ENCODE assay signal across 40 cellular contexts in the genomic region with DNA sequence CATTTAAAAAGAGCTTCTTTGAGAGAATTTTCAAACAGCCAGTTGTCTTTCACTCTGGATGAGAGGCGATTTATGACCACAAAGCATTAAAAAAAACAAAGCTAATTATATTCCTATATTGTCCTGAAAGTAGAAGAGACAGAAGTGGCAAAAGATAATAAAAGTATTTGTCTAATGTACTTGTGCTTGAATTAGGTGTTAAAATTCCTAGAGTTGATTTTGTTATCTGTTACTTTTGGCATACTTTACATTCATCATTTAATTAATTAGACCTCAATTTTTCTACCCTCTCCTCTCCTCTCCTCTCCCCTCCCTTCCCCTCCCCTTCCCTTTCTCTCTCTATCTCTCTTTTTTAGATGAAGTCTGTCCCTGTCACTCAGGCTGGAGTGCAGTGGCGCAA.
"Had no signal": no experiment of that assay in that cellular context is flagged by ENCODE, and none has a peak within 500 bp of the region (broad histone marks: within the 10 kb centered on the region; RNA-seq: fewer than 3 reads in every experiment).

No MANE protein-coding gene starts in this region.

- H3K9me3 ChIP-seq: adrenal gland, ascending aorta, body of pancreas, breast epithelium had no signal

- H3K27me3 ChIP-seq: adrenal gland, ascending aorta, body of pancreas, brain microvascular endothelial cell, breast epithelium had no signal

- ATAC-seq: activated naive CD4-positive, alpha-beta T cell treated with anti-CD3 and anti-CD28 coated beads, Interleukin-2, amount 50 U/mL, for 72 hours; activated naive CD8-positive, alpha-beta T cell treated with anti-CD3 and anti-CD28 coated beads, Interleukin-2, amount 50 U/mL, for 24 hours; activated T-cell treated with anti-CD3 and anti-CD28 coated beads, Interleukin-2, amount 50 U/mL, for 4 hours; activated T-cell treated with anti-CD3 and anti-CD28 coated beads, Interleukin-2, amount 50 U/mL, for 72 hours; activated T-helper 17 cell treated with anti-CD3 and anti-CD28 coated beads, Interleukin-2, amount 50 U/mL, for 72 hours; body of pancreas had no signal

- H3K36me3 ChIP-seq: adrenal gland, ascending aorta, brain microvascular endothelial cell, breast epithelium, cardiac muscle cell had no signal

- H3K27ac ChIP-seq: adrenal gland, ascending aorta, body of pancreas, brain microvascular endothelial cell, breast epithelium, cardiac muscle cell had no signal

- H3K4me3 ChIP-seq: adrenal gland, ascending aorta, body of pancreas, breast epithelium, cardiac muscle cell had no signal

- H3K4me1 Mint-ChIP-seq: activated naive CD4-positive, alpha-beta T cell treated with anti-CD3 and anti-CD28 coated beads, Interleukin-2, amount 10 ng/mL, durations not matched to agents 7 days and 5 days; activated naive CD4-positive, alpha-beta T cell treated with anti-CD3 and anti-CD28 coated beads, Interleukin-2, amount 50 U/mL, for 24 hours; activated naive CD8-positive, alpha-beta T cell treated with anti-CD3 and anti-CD28 coated beads for 36 hours; activated naive CD8-positive, alpha-beta T cell treated with anti-CD3 and anti-CD28 coated beads, Interleukin-2, amount 10 ng/mL, durations not matched to agents 7 days and 5 days; activated naive CD8-positive, alpha-beta T cell treated with anti-CD3 and anti-CD28 coated beads, Interleukin-2, amount 50 U/mL, for 24 hours; activated T-helper 17 cell treated with anti-CD3 and anti-CD28 coated beads, Interleukin-2, amount 50 U/mL, for 72 hours; brain; central memory CD8-positive, alpha-beta T cell had no signal

- H3K27ac Mint-ChIP-seq: activated naive CD4-positive, alpha-beta T cell treated with anti-CD3 and anti-CD28 coated beads for 36 hours; activated naive CD4-positive, alpha-beta T cell treated with anti-CD3 and anti-CD28 coated beads, Interleukin-2, amount 10 ng/mL, durations not matched to agents 7 days and 5 days; activated naive CD4-positive, alpha-beta T cell treated with anti-CD3 and anti-CD28 coated beads, Interleukin-2, amount 50 U/mL, for 24 hours; activated naive CD4-positive, alpha-beta T cell treated with anti-CD3 and anti-CD28 coated beads, Interleukin-2, amount 50 U/mL, for 72 hours; activated naive CD8-positive, alpha-beta T cell; activated naive CD8-positive, alpha-beta T cell treated with anti-CD3 and anti-CD28 coated beads for 36 hours; activated naive CD8-positive, alpha-beta T cell treated with anti-CD3 and anti-CD28 coated beads, Interleukin-2, amount 10 ng/mL, durations not matched to agents 7 days and 5 days; activated naive CD8-positive, alpha-beta T cell treated with anti-CD3 and anti-CD28 coated beads, Interleukin-2, amount 50 U/mL, for 24 hours; activated T-cell treated with anti-CD3 and anti-CD28 coated beads, Interleukin-2, amount 50 U/mL, for 24 hours; activated T-cell treated with anti-CD3 and anti-CD28 coated beads, Interleukin-2, amount 50 U/mL, for 72 hours; activated T-helper 1 cell treated with anti-CD3 and anti-CD28 coated beads, Interleukin-12 subunit alpha, Interleukin-12 subunit beta, Interleukin-2, Interleukin-4 antibody, amounts not matched to agents 30 ng/mL and 10 ng/mL and 1 ng/mL, durations not matched to agents 14 hours and 24 hours and 36 hours; activated T-helper 17 cell treated with anti-CD3 and anti-CD28 coated beads, Interleukin-2, amount 50 U/mL, for 72 hours; activated T-helper 2 cell treated with anti-CD3 and anti-CD28 coated beads, Interferon-gamma antibody, Interleukin-2, Interleukin-4, amounts not matched to agents 10 μg/mL and 5 μg/mL and 100 μg/mL, durations not matched to agents 14 hours and 24 hours and 36 hours; brain had no signal

- H3K36me3 Mint-ChIP-seq: activated naive CD4-positive, alpha-beta T cell treated with anti-CD3 and anti-CD28 coated beads, Interleukin-2, amount 10 ng/mL, durations not matched to agents 7 days and 5 days; activated naive CD4-positive, alpha-beta T cell treated with anti-CD3 and anti-CD28 coated beads, Interleukin-2, amount 50 U/mL, for 24 hours; activated naive CD4-positive, alpha-beta T cell treated with anti-CD3 and anti-CD28 coated beads, Interleukin-2, amount 50 U/mL, for 72 hours; activated naive CD8-positive, alpha-beta T cell; activated naive CD8-positive, alpha-beta T cell treated with anti-CD3 and anti-CD28 coated beads for 36 hours; activated naive CD8-positive, alpha-beta T cell treated with anti-CD3 and anti-CD28 coated beads, Interleukin-2, amount 10 ng/mL, durations not matched to agents 7 days and 5 days; brain had no signal

- H3K9me3 Mint-ChIP-seq: activated naive CD8-positive, alpha-beta T cell treated with anti-CD3 and anti-CD28 coated beads for 36 hours; activated naive CD8-positive, alpha-beta T cell treated with anti-CD3 and anti-CD28 coated beads, Interleukin-2, amount 10 ng/mL, durations not matched to agents 7 days and 5 days; activated T-helper 2 cell treated with anti-CD3 and anti-CD28 coated beads, Interferon-gamma antibody, Interleukin-2, Interleukin-4, amounts not matched to agents 10 μg/mL and 5 μg/mL and 100 μg/mL, durations not matched to agents 14 hours and 24 hours and 36 hours; brain had no signal

- H3K4me3 Mint-ChIP-seq: activated naive CD4-positive, alpha-beta T cell treated with anti-CD3 and anti-CD28 coated beads for 36 hours; activated naive CD4-positive, alpha-beta T cell treated with anti-CD3 and anti-CD28 coated beads, Interleukin-2, amount 10 ng/mL, durations not matched to agents 7 days and 5 days; activated naive CD4-positive, alpha-beta T cell treated with anti-CD3 and anti-CD28 coated beads, Interleukin-2, amount 50 U/mL, for 24 hours; activated naive CD8-positive, alpha-beta T cell; activated naive CD8-positive, alpha-beta T cell treated with anti-CD3 and anti-CD28 coated beads for 36 hours; activated naive CD8-positive, alpha-beta T cell treated with anti-CD3 and anti-CD28 coated beads, Interleukin-2, amount 10 ng/mL, durations not matched to agents 7 days and 5 days; activated naive CD8-positive, alpha-beta T cell treated with anti-CD3 and anti-CD28 coated beads, Interleukin-2, amount 50 U/mL, for 24 hours; activated T-cell treated with anti-CD3 and anti-CD28 coated beads, Interleukin-2, amount 50 U/mL, for 24 hours; activated T-cell treated with anti-CD3 and anti-CD28 coated beads, Interleukin-2, amount 50 U/mL, for 4 hours; activated T-cell treated with anti-CD3 and anti-CD28 coated beads, Interleukin-2, amount 50 U/mL, for 72 hours; activated T-helper 1 cell treated with anti-CD3 and anti-CD28 coated beads, Interleukin-12 subunit alpha, Interleukin-12 subunit beta, Interleukin-2, Interleukin-4 antibody, amounts not matched to agents 30 ng/mL and 10 ng/mL and 1 ng/mL, durations not matched to agents 14 hours and 24 hours and 36 hours; activated T-helper 17 cell treated with anti-CD3 and anti-CD28 coated beads, Interleukin-2, amount 50 U/mL, for 72 hours; brain; central memory CD8-positive, alpha-beta T cell had no signal

- FAIRE-seq: astrocyte, bronchial epithelial cell had no signal

- H3K4me1 ChIP-seq: adrenal gland, ascending aorta, body of pancreas, breast epithelium had no signal

- DNase-seq: activated effector memory CD4-positive, alpha-beta T cell treated with anti-CD3 and anti-CD28 coated beads, Interleukin-2, amount 50 U/mL, for 16 hours; activated effector memory CD4-positive, alpha-beta T cell treated with Interleukin-2 at 50 U/mL for 16 hours; activated gamma-delta T cell; activated gamma-delta T cell treated with Interleukin-2 at 50 U/mL for 16 hours; activated naive CD4-positive, alpha-beta T cell; activated naive CD4-positive, alpha-beta T cell treated with anti-CD3 and anti-CD28 coated beads for 36 hours; activated naive CD4-positive, alpha-beta T cell treated with anti-CD3 and anti-CD28 coated beads, Interleukin-2, amount 10 ng/mL, durations not matched to agents 7 days and 5 days; activated naive CD4-positive, alpha-beta T cell treated with anti-CD3 and anti-CD28 coated beads, Interleukin-2, amount 50 U/mL, for 16 hours; activated naive CD4-positive, alpha-beta T cell treated with Interleukin-2 at 50 U/mL for 16 hours; activated naive CD8-positive, alpha-beta T cell treated with anti-CD3 and anti-CD28 coated beads for 36 hours; activated naive CD8-positive, alpha-beta T cell treated with anti-CD3 and anti-CD28 coated beads, Interleukin-2, amount 10 ng/mL, durations not matched to agents 7 days and 5 days; activated naive CD8-positive, alpha-beta T cell treated with anti-CD3 and anti-CD28 coated beads, Interleukin-2, amount 50 U/mL, for 24 hours; activated T-cell treated with anti-CD3 and anti-CD28 coated beads, Interleukin-2, amount 50 U/mL, for 1 hour; activated T-cell treated with anti-CD3 and anti-CD28 coated beads, Interleukin-2, amount 50 U/mL, for 24 hours; activated T-cell treated with anti-CD3 and anti-CD28 coated beads, Interleukin-2, amount 50 U/mL, for 4 hours; activated T-cell treated with anti-CD3 and anti-CD28 coated beads, Interleukin-2, amount 50 U/mL, for 48 hours; activated T-cell treated with anti-CD3 and anti-CD28 coated beads, Interleukin-2, amount 50 U/mL, for 72 hours; adrenal gland; amniotic stem cell; amygdala; anterior cingulate cortex; aorta; body of pancreas; brain microvascular endothelial cell; caudate nucleus; central memory CD4-positive, alpha-beta T cell; cerebellar nuclear complex had no signal

- H3K27me3 Mint-ChIP-seq: activated naive CD4-positive, alpha-beta T cell treated with anti-CD3 and anti-CD28 coated beads, Interleukin-2, amount 10 ng/mL, durations not matched to agents 7 days and 5 days; activated naive CD4-positive, alpha-beta T cell treated with anti-CD3 and anti-CD28 coated beads, Interleukin-2, amount 50 U/mL, for 24 hours; activated naive CD8-positive, alpha-beta T cell; activated naive CD8-positive, alpha-beta T cell treated with anti-CD3 and anti-CD28 coated beads for 36 hours; activated naive CD8-positive, alpha-beta T cell treated with anti-CD3 and anti-CD28 coated beads, Interleukin-2, amount 10 ng/mL, durations not matched to agents 7 days and 5 days; activated naive CD8-positive, alpha-beta T cell treated with anti-CD3 and anti-CD28 coated beads, Interleukin-2, amount 50 U/mL, for 24 hours; activated T-cell treated with anti-CD3 and anti-CD28 coated beads, Interleukin-2, amount 50 U/mL, for 24 hours; activated T-helper 17 cell treated with anti-CD3 and anti-CD28 coated beads, Interleukin-2, amount 50 U/mL, for 72 hours; central memory CD8-positive, alpha-beta T cell had no signal
